ENCODE assay signal across 23 cellular contexts in genomic region chr4:158155656-158156356, GRCh38. TPM values are rescaled to one million over a fixed set of nuclear protein-coding genes. Genes with fewer than 3 reads are reported as not detected.
DNase-seq lines count a peak whose midpoint lies in the region; FAIRE-seq and TF ChIP-seq lines count a peak whose summit lies in the region.
"Had no signal": no experiment of that assay in that cellular context is flagged by ENCODE, and none has a peak within 500 bp of the region (broad histone marks: within the 10 kb centered on the region; RNA-seq: fewer than 3 reads in every experiment).

No MANE protein-coding gene starts in this region.

- H3K27me3 ChIP-seq in endodermal cell (ENCODE audit: control insufficient read depth, insufficient read depth, low read length, poor library complexity, severe bottlenecking): no peaks in the 10 kb centered on the region

- peaks cover 12% of the 10 kb centered on the region for H3K9me3 ChIP-seq in endodermal cell (ENCODE audit: control insufficient read depth, low read length)

- no peak for TF ChIP-seq POLR2A in GM12892 (IDR thresholded peaks at IDR 0.05; ENCODE audit: low read depth, low read length)

- no peak for FAIRE-seq in GM12892 (lab: Jason Lieb, UNC)

- H3K4me1 Mint-ChIP-seq in endodermal cell (peaks cover 50% of the 10 kb centered on the region), progenitor cell of endocrine pancreas (ENCODE audit: low read depth) (peaks cover 30% of the 10 kb centered on the region)
- H3K4me1 Mint-ChIP-seq: activated naive CD8-positive, alpha-beta T cell treated with anti-CD3 and anti-CD28 coated beads, Interleukin-2, amount 50 U/mL, for 24 hours; CD4-positive, alpha-beta memory T cell; nephron progenitor cell; stimulated activated naive B cell treated with anti-CD40 and anti-IgM and Interleukin-4, amounts not matched to agents 10 μg/mL and 1 μg/mL and 100 μg/mL, for 72 hours had no signal

- no peaks in the 10 kb centered on the region for H3K36me3 ChIP-seq in endodermal cell (ENCODE audit: control insufficient read depth, insufficient read depth, low read length)

- peaks cover 15% of the 10 kb centered on the region for H3K4me1 ChIP-seq in endodermal cell (ENCODE audit: control insufficient read depth, insufficient read depth, low read length)

- WGBS in endodermal cell (ENCODE audit: insufficient coverage in 1 of 2, insufficient read length in 1 of 2), 2 experiments: 41 to 51% methylated on average over 3 to 8 of the region's 8 CpGs

- no peak overlapping the region for H3K9ac ChIP-seq in endodermal cell (ENCODE audit: extremely low read depth, low read length, poor library complexity, severe bottlenecking)
- H3K9ac ChIP-seq: KMS-11 had no signal

- H3K27ac ChIP-seq in endodermal cell (ENCODE audit: low read depth, low read length): no peak overlapping the region
- H3K27ac ChIP-seq: KMS-11, RWPE1, SK-N-MC had no signal

- H3K4me3 ChIP-seq in endodermal cell (ENCODE audit: low read length): no peak overlapping the region
- H3K4me3 ChIP-seq: SK-N-MC had no signal

- H3K27me3 Mint-ChIP-seq in endodermal cell (ENCODE audit: insufficient read depth): no peaks in the 10 kb centered on the region
- no peaks in the 10 kb centered on the region for H3K27me3 Mint-ChIP-seq in progenitor cell of endocrine pancreas

- H3K9me3 Mint-ChIP-seq in endodermal cell: peaks cover 13% of the 10 kb centered on the region
- peaks cover 20% of the 10 kb centered on the region for H3K9me3 Mint-ChIP-seq in progenitor cell of endocrine pancreas (ENCODE audit: low read depth)
- H3K9me3 Mint-ChIP-seq: activated naive CD8-positive, alpha-beta T cell treated with anti-CD3 and anti-CD28 coated beads, Interleukin-2, amount 50 U/mL, for 24 hours; nephron progenitor cell; stimulated activated naive B cell treated with anti-CD40 and anti-IgM and Interleukin-4, amounts not matched to agents 10 μg/mL and 1 μg/mL and 100 μg/mL, for 72 hours had no signal

- H3K4me3 Mint-ChIP-seq in endodermal cell (no peak overlapping the region), progenitor cell of endocrine pancreas (ENCODE audit: low read depth) (no peak overlapping the region)
- H3K4me3 Mint-ChIP-seq: activated naive CD8-positive, alpha-beta T cell treated with anti-CD3 and anti-CD28 coated beads, Interleukin-2, amount 50 U/mL, for 24 hours; CD4-positive, alpha-beta memory T cell; nephron progenitor cell; stimulated activated naive B cell treated with anti-CD40 and anti-IgM and Interleukin-4, amounts not matched to agents 10 μg/mL and 1 μg/mL and 100 μg/mL, for 72 hours had no signal

- TF ChIP-seq CTCF in endodermal cell (conservative IDR thresholded peaks at IDR 0.05) (no peak), progenitor cell of endocrine pancreas (IDR thresholded peaks at IDR 0.05; ENCODE audit: unreplicated experiment) (no peak)

- DNase-seq in DMS153 treated with DMSO at 0.1 percent for 48 hours (lab: John Stamatoyannopoulos, UW; ENCODE audit: unreplicated experiment): peak; percentile 43
- peak; percentile 84 for DNase-seq in NCI-H748 (lab: John Stamatoyannopoulos, UW; ENCODE audit: unreplicated experiment)
- DNase-seq in endodermal cell: peak; percentile 73
- no peak for DNase-seq in progenitor cell of endocrine pancreas (ENCODE audit: low spot score, unreplicated experiment)
- no peak for DNase-seq in GM12892 (ENCODE audit: insufficient read length)
- no peak for DNase-seq in stimulated activated CD4-positive, alpha-beta T cell treated with anti-CD3 and anti-CD28 coated beads, Interleukin-4, amount 100 ng/mL, for 4 hours
- DNase-seq in NCI-H2107 treated with DMSO at 0.1 percent for 48 hours (lab: John Stamatoyannopoulos, UW; ENCODE audit: unreplicated experiment): no peak
- DNase-seq in NOMO-1 (lab: John Stamatoyannopoulos, UW; ENCODE audit: unreplicated experiment in 2 of 2): no peak
- DNase-seq: activated CD4-positive, alpha-beta T cell treated with anti-CD3 and anti-CD28 coated beads, Interleukin-2, amount 50 U/mL, for 48 hours; activated effector memory CD4-positive, alpha-beta T cell treated with Interleukin-2 at 50 U/mL for 16 hours; activated naive CD8-positive, alpha-beta T cell treated with anti-CD3 and anti-CD28 coated beads, Interleukin-2, amount 50 U/mL, for 24 hours; CD4-positive, alpha-beta memory T cell; GOT3; head of caudate nucleus; MV-4-11; NCI-H187 treated with DMSO at 0.1 percent for 48 hours; nephron progenitor cell; stimulated activated CD4-positive, alpha-beta T cell treated with anti-CD3 and anti-CD28 coated beads, Interleukin-2, amount 100 ng/mL, for 24 hours; stimulated activated naive B cell treated with anti-CD40 and anti-IgM and Interleukin-4, amounts not matched to agents 10 μg/mL and 1 μg/mL and 100 μg/mL, for 72 hours; T-helper 2 cell had no signal

- H3K36me3 Mint-ChIP-seq in endodermal cell (ENCODE audit: low read depth) (peaks cover 17% of the 10 kb centered on the region), progenitor cell of endocrine pancreas (ENCODE audit: insufficient read depth) (peaks cover 23% of the 10 kb centered on the region)
- H3K36me3 Mint-ChIP-seq: CD4-positive, alpha-beta memory T cell; stimulated activated naive B cell treated with anti-CD40 and anti-IgM and Interleukin-4, amounts not matched to agents 10 μg/mL and 1 μg/mL and 100 μg/mL, for 72 hours had no signal

- H3K27ac Mint-ChIP-seq in endodermal cell (peak overlapping the region; percentile 19), progenitor cell of endocrine pancreas (peak overlapping the region; percentile 81)
- H3K27ac Mint-ChIP-seq: activated naive CD8-positive, alpha-beta T cell treated with anti-CD3 and anti-CD28 coated beads, Interleukin-2, amount 50 U/mL, for 24 hours; CD4-positive, alpha-beta memory T cell; nephron progenitor cell; stimulated activated naive B cell treated with anti-CD40 and anti-IgM and Interleukin-4, amounts not matched to agents 10 μg/mL and 1 μg/mL and 100 μg/mL, for 72 hours had no signal

RNA-seq across cellular contexts. Expression of gene GASK1B, which starts 17.0 kb away (rescaled TPM):
- 1 to 10 TPM; 2.3 to 4.4 TPM for total RNA-seq in endodermal cell
- polyA plus RNA-seq in endodermal cell (2013, experiment 1 of 2): 8.7 TPM
- 11.1 TPM for polyA plus RNA-seq in endodermal cell (2013, experiment 2 of 2)
- 15.3 and 25.8 TPM in 2 replicates for total RNA-seq in progenitor cell of endocrine pancreas
- not detected for polyA plus RNA-seq in GM12892 (2012; ENCODE audit: missing spikeins)
- polyA plus RNA-seq: CD4-positive, alpha-beta memory T cell had no signal

RNA-seq across cellular contexts. Expression of gene TMEM144, which starts 54.5 kb away (rescaled TPM):
- total RNA-seq in endodermal cell (10 to 100 TPM; 10.6 to 20.3 TPM), progenitor cell of endocrine pancreas (11.9 and 15.4 TPM in 2 replicates)
- 4.0 TPM for polyA plus RNA-seq in endodermal cell (2013, experiment 1 of 2)
- polyA plus RNA-seq in endodermal cell (2013, experiment 2 of 2): 4.2 TPM
- polyA plus RNA-seq in GM12892 (2012; ENCODE audit: missing spikeins): 0.87 TPM
- polyA plus RNA-seq: CD4-positive, alpha-beta memory T cell had no signal

Comparison
In these comparisons a context has a peak if more than half of its experiments do, and no peak if none do; other contexts are left out.
1. DNase-seq: peak in DMS153 treated with DMSO at 0.1 percent for 48 hours (single experiment), NCI-H748 (single experiment) and endodermal cell (single experiment); none in progenitor cell of endocrine pancreas (single experiment), GM12892 (single experiment), stimulated activated CD4-positive, alpha-beta T cell treated with anti-CD3 and anti-CD28 coated beads, Interleukin-4, amount 100 ng/mL, for 4 hours (0 of 2), NCI-H2107 treated with DMSO at 0.1 percent for 48 hours (single experiment) and NOMO-1 (0 of 2).